Comparison of ENCODE assay signal across 9 cellular contexts in the genomic region with DNA sequence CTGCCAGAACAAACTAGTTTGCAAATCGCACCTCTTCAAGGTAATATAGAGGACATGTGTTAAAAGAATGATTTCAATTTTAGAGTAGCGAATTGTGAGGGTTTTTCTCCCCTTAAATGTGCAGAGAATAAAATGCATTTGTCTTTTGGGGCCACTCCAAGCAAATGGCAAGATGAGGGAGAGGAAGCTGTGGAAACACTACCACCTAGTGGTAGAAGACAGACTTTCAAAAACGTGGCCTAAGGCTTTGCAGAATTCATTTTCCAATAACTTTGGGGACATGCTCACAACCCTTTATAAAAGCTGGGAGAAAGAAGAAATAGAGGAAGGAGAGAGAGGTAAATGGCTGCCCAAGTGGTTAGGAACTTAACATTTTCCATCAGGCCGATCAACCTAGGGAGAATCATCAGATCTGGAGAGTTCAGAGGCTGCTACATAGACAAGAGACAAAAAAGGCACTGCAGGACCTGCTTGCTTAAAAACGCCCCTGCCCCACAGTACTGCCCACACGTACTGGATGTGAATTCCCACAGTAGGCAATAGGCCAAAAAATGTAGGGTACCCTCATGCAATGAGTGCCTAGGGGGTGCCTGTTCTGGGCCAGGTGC. TPM values are rescaled to one million over a fixed set of nuclear protein-coding genes. Genes with fewer than 3 reads are reported as not detected.
DNase-seq lines count a peak whose midpoint lies in the region; ATAC-seq and TF ChIP-seq lines count a peak whose summit lies in the region.
"Had no signal": no experiment of that assay in that cellular context is flagged by ENCODE, and none has a peak within 500 bp of the region (broad histone marks: within the 10 kb centered on the region; RNA-seq: fewer than 3 reads in every experiment).

No MANE protein-coding gene starts in this region.

- H3K27me3 ChIP-seq in OCI-LY3 (ENCODE audit: low read depth, low read length) = 0 out of 2 replicates have a peak, but pooled peaks cover 6% of the 10 kb centered on the region

- DNase-seq in activated gamma-delta T cell treated with Interleukin-2 at 50 U/mL for 16 hours = peak; percentile 16
- no peak for DNase-seq in activated gamma-delta T cell (lab: John Stamatoyannopoulos, UW)
- peak; percentile 81 for DNase-seq in KBM-7
- DNase-seq in cerebellar cortex (ENCODE audit: low spot score) = peak; percentile 73
- DNase-seq in left colon = no peak
- no peak for DNase-seq in type B pancreatic cell (ENCODE audit: extremely low spot score, unreplicated experiment)
- DNase-seq in cerebellar nuclear complex (lab: John Stamatoyannopoulos, UW) = no peak

- no peak overlapping the region for H2AFZ ChIP-seq in OCI-LY3 (ENCODE audit: low read depth, low read length)

- H3K27me3 Mint-ChIP-seq in type B pancreatic cell = peaks cover 24% of the 10 kb centered on the region

- intact Hi-C loops in left colon (cut with DNase I, micrococcal nuclease) = no loop called here

- no peak overlapping the region for H3K4me2 ChIP-seq in OCI-LY3 (ENCODE audit: low read length)

- peak; percentile 76 for ATAC-seq in left colon

- no peak overlapping the region for H3K4me3 ChIP-seq in OCI-LY3 (ENCODE audit: low read length)

- no peak overlapping the region for H3K27ac ChIP-seq in OCI-LY3 (ENCODE audit: low read length)

- no peaks in the 10 kb centered on the region for H3K9me3 Mint-ChIP-seq in type B pancreatic cell
- H3K9me3 Mint-ChIP-seq: dendritic cell treated with granulocyte-macrophage colony-stimulating factor and Interleukin-4, amounts not matched to agents 40 ng/mL and 50 ng/mL, for 4 days had no signal

- no peaks in the 10 kb centered on the region for H3K4me1 Mint-ChIP-seq in type B pancreatic cell (ENCODE audit: unreplicated experiment)

- in situ Hi-C loops in KBM-7 (cut with MboI; ENCODE audit: low pct_unique_long_range_greater_than_20kb, low sequenced_read_pairs) = no loop called here

- H3K36me3 Mint-ChIP-seq in type B pancreatic cell = no peaks in the 10 kb centered on the region

- H4K20me1 ChIP-seq in OCI-LY3 (ENCODE audit: insufficient read depth, low read length) = no peaks in the 10 kb centered on the region

- no peak overlapping the region for H3K4me3 Mint-ChIP-seq in type B pancreatic cell
- H3K4me3 Mint-ChIP-seq: dendritic cell treated with granulocyte-macrophage colony-stimulating factor and Interleukin-4, amounts not matched to agents 40 ng/mL and 50 ng/mL, for 4 days had no signal

- H3K9ac ChIP-seq in OCI-LY3 (ENCODE audit: low read length) = no peak overlapping the region

- no peaks in the 10 kb centered on the region for H3K36me3 ChIP-seq in OCI-LY3 (replicated peaks; ENCODE audit: low read depth, low read length)

- no peaks in the 10 kb centered on the region for H3K9me3 ChIP-seq in OCI-LY3 (ENCODE audit: insufficient read depth, low read length)

- peaks cover 18% of the 10 kb centered on the region for H3K4me1 ChIP-seq in OCI-LY3 (ENCODE audit: low read length)

- no peaks in the 10 kb centered on the region for H3K79me2 ChIP-seq in OCI-LY3 (ENCODE audit: low read length)

- TF ChIP-seq CTCF in OCI-LY3 (IDR thresholded peaks at IDR 0.05; ENCODE audit: low read depth, low read length) (peak; percentile 77), type B pancreatic cell (conservative IDR thresholded peaks at IDR 0.05) (peak; percentile 92)

- H3K27ac Mint-ChIP-seq in type B pancreatic cell = no peak overlapping the region
- H3K27ac Mint-ChIP-seq: dendritic cell treated with granulocyte-macrophage colony-stimulating factor and Interleukin-4, amounts not matched to agents 40 ng/mL and 50 ng/mL, for 4 days had no signal

RNA-seq across cellular contexts. Expression of a gene that starts 15.7 kb away (rescaled TPM):
- total RNA-seq in left colon = 10 to 100 TPM; 47.4 to 91.3 TPM
- 13.4 and 16.5 TPM in 2 replicates for total RNA-seq in type B pancreatic cell (ENCODE audit: low replicate concordance)

RNA-seq across cellular contexts. Expression of a gene that starts 38.2 kb away (rescaled TPM):
- total RNA-seq in left colon (10 to 100 TPM in 1 of 2 donors, under 1 TPM in 1; 0.61 to 15.0 TPM), type B pancreatic cell (ENCODE audit: low replicate concordance) (6.2 and 17.6 TPM in 2 replicates)

Comparison
In these comparisons a context has a peak if more than half of its experiments do, and no peak if none do; other contexts are left out.
1. DNase-seq: peak in activated gamma-delta T cell treated with Interleukin-2 at 50 U/mL for 16 hours (single experiment), KBM-7 (single experiment) and cerebellar cortex (single experiment); none in activated gamma-delta T cell (single experiment), left colon (0 of 2), type B pancreatic cell (single experiment) and cerebellar nuclear complex (0 of 2).